ENCODE assay signal across 8 cellular contexts in genomic region chr22:19855504-19856409, GRCh38. TPM values are rescaled to one million over a fixed set of nuclear protein-coding genes. Genes with fewer than 3 reads are reported as not detected.
A peak's percentile ranks its signal among the peaks of the same experiment; 100 is the strongest.
DNase-seq lines count a peak whose midpoint lies in the region; ATAC-seq and TF ChIP-seq lines count a peak whose summit lies in the region.

No MANE protein-coding gene starts in this region.

- H3K9ac ChIP-seq in duodenal mucosa (ENCODE audit: low read depth in 1 of 2, low read length in 2 of 2), result peak overlapping the region; percentile 72 to 99

- H3K9me3 ChIP-seq in duodenal mucosa (ENCODE audit: control insufficient read depth in 1 of 2, low read length in 2 of 2), result no peaks in the 10 kb centered on the region
- H3K9me3 ChIP-seq in lung (ENCODE audit: control insufficient read depth in 2 of 2, insufficient read depth in 1 of 2, low read length in 1 of 2), result no peaks in the 10 kb centered on the region

- peak overlapping the region; percentile 90 for H3K27ac ChIP-seq in duodenal mucosa (ENCODE audit: low read depth, low read length)
- peak overlapping the region; percentile 95 to 98 for H3K27ac ChIP-seq in lung (ENCODE audit: low read depth in 1 of 2, low read length in 1 of 2)

- TF ChIP-seq CTCF in lung (IDR thresholded peaks at IDR 0.05; ENCODE audit: control extremely low read depth, extremely low read depth), result no peak

- CTCF ChIA-PET in activated CD4-positive, alpha-beta T cell treated with anti-CD3 and anti-CD28 coated beads for 36 hours (lab: Charles Lee), result interaction anchor here (0.5 to 1.7 kb wide), 10 partner anchors 10 to 125 kb away, joined by 3 to 17 read pairs (median 4); no protein-coding TSS in a partner anchor

- peak; percentile 25 for ATAC-seq in HG02642 (IDR thresholded peaks at IDR 0.05; ENCODE audit: poor library complexity, unreplicated experiment)
- peak; percentile 50 for ATAC-seq in activated CD4-positive, alpha-beta T cell treated with anti-CD3 and anti-CD28 coated beads for 36 hours
- ATAC-seq in lung (ENCODE audit: insufficient read depth, low FRiP score), result peak; percentile 0

- peaks cover 16 to 18% of the 10 kb centered on the region in 2 donors for H3K36me3 ChIP-seq in duodenal mucosa (ENCODE audit: control insufficient read depth in 1 of 2, insufficient read depth in 2 of 2, low read length in 2 of 2)
- H3K36me3 ChIP-seq in lung (ENCODE audit: control insufficient read depth in 2 of 2, insufficient read depth in 2 of 2, low read length in 2 of 2), result peaks cover 0 to 14% of the 10 kb centered on the region in 2 donors

- no peaks in the 10 kb centered on the region for H3K27me3 Mint-ChIP-seq in activated CD4-positive, alpha-beta T cell treated with anti-CD3 and anti-CD28 coated beads for 36 hours

- H3K27ac Mint-ChIP-seq in activated CD4-positive, alpha-beta T cell treated with anti-CD3 and anti-CD28 coated beads for 36 hours, result peak overlapping the region; percentile 97

- no peaks in the 10 kb centered on the region for H3K9me3 Mint-ChIP-seq in activated CD4-positive, alpha-beta T cell treated with anti-CD3 and anti-CD28 coated beads for 36 hours (ENCODE audit: low read depth)

- intact Hi-C loops in activated CD4-positive, alpha-beta T cell treated with anti-CD3 and anti-CD28 coated beads for 36 hours (cut with DNase I, micrococcal nuclease), result loop anchor here (1.0 to 10.0 kb wide), 12 partner anchors 36 to 711 kb away; partner anchors contain the start of genes CDC45 (in 1 of the 2), COMT (in 1 of the 2), DGCR6L (in 1 of the 2) and DGCR8 (in 1 of the 2)

- H3K27me3 ChIP-seq in duodenal mucosa (ENCODE audit: control insufficient read depth in 1 of 2, insufficient read depth in 2 of 2, low read length in 2 of 2) (no peaks in the 10 kb centered on the region), lung (ENCODE audit: control insufficient read depth, insufficient read depth) (no peaks in the 10 kb centered on the region)

- peaks cover 45% of the 10 kb centered on the region for H3K4me1 Mint-ChIP-seq in activated CD4-positive, alpha-beta T cell treated with anti-CD3 and anti-CD28 coated beads for 36 hours

- WGBS in lung, 2 donors, result 6 to 7% methylated on average over 24 of the region's 24 CpGs

- peaks cover 29 to 35% of the 10 kb centered on the region in 2 donors for H3K4me1 ChIP-seq in duodenal mucosa (ENCODE audit: control insufficient read depth in 1 of 2, insufficient read depth in 2 of 2, low read length in 2 of 2)
- peaks cover 0 to 19% of the 10 kb centered on the region in 2 donors for H3K4me1 ChIP-seq in lung (ENCODE audit: control insufficient read depth in 2 of 2, insufficient read depth in 2 of 2, low read length in 2 of 2)

- POLR2A ChIA-PET in activated CD4-positive, alpha-beta T cell treated with anti-CD3 and anti-CD28 coated beads for 36 hours (lab: Charles Lee), result interaction anchor here (0.6 to 2.1 kb wide), 10 partner anchors 11 to 1762 kb away, joined by 3 to 11 read pairs (median 3); no protein-coding TSS in a partner anchor

- peak overlapping the region; percentile 89 for H3K4me3 Mint-ChIP-seq in activated CD4-positive, alpha-beta T cell treated with anti-CD3 and anti-CD28 coated beads for 36 hours

- peaks cover 22% of the 10 kb centered on the region for H3K36me3 Mint-ChIP-seq in activated CD4-positive, alpha-beta T cell treated with anti-CD3 and anti-CD28 coated beads for 36 hours (ENCODE audit: low read depth)

- peak; percentile 79 for DNase-seq in DMS53 (lab: John Stamatoyannopoulos, UW)
- DNase-seq in DMS53 treated with DMSO at 0.1 percent for 48 hours (lab: John Stamatoyannopoulos, UW; ENCODE audit: unreplicated experiment), result no peak
- DNase-seq in NCI-H2081 (lab: John Stamatoyannopoulos, UW), result peak; percentile 51 to 79
- peak; percentile 85 for DNase-seq in activated CD4-positive, alpha-beta T cell treated with anti-CD3 and anti-CD28 coated beads for 36 hours
- DNase-seq in lung (ENCODE audit: low spot score), result peak; percentile 68
- peak; percentile 30 for DNase-seq in stimulated activated CD8-positive, alpha-beta memory T cell treated with anti-CD3 and anti-CD28 coated beads, Interleukin-15, amount 100 ng/mL, for 24 hours (ENCODE audit: low read depth)

- peak overlapping the region; percentile 96 to 98 for H3K4me3 ChIP-seq in duodenal mucosa (ENCODE audit: low read depth in 1 of 2, low read length in 2 of 2)
- H3K4me3 ChIP-seq in lung, result peak overlapping the region; percentile 83

RNA-seq across cellular contexts. Expression of gene GNB1L, which starts 1.1 kb away (rescaled TPM):
- 10 to 100 TPM in 1 of 2 experiments, 1 to 10 TPM in 1; 7.6 to 12.4 TPM for total RNA-seq in activated CD4-positive, alpha-beta T cell treated with anti-CD3 and anti-CD28 coated beads for 36 hours
- total RNA-seq in lung, result 1 to 10 TPM; 4.5 to 9.3 TPM
- polyA plus RNA-seq in lung, result 1 to 10 TPM; 5.1 to 8.3 TPM

RNA-seq across cellular contexts. Expression of gene RTL10, which starts 1.1 kb away (rescaled TPM):
- 10 to 100 TPM; 14.9 to 15.6 TPM for total RNA-seq in activated CD4-positive, alpha-beta T cell treated with anti-CD3 and anti-CD28 coated beads for 36 hours
- 10 to 100 TPM; 11.4 to 22.7 TPM for total RNA-seq in lung
- 10 to 100 TPM in 1 of 2 donors, 1 to 10 TPM in 1; 7.4 to 11.7 TPM for polyA plus RNA-seq in lung

Comparison
In these comparisons a context has a peak if more than half of its experiments do, and no peak if none do; other contexts are left out.
1. ATAC-seq: peak in every context shown above with its lines; median percentile 50 in activated CD4-positive, alpha-beta T cell treated with anti-CD3 and anti-CD28 coated beads for 36 hours; 25 in HG02642; 0 in lung.